In genomic region chr10:14659137-14659536, GRCh38 we compare ENCODE assay signal across 1 cellular context.
TF ChIP-seq lines count a peak whose summit lies in the region.

No MANE protein-coding gene starts in this region.

TF ChIP-seq in GM12878, 131 proteins besides CTCF, POLR2A, EP300 and RAD21:
- peak; percentile 58; the same call in 1 of the 2 replicates for TF ChIP-seq HDGF (IDR thresholded peaks at IDR 0.05)
